In genomic region chr18:48656176-48656575, GRCh38 we compare ENCODE assay signal across 19 cellular contexts.
"Had no signal": no experiment of that assay in that cellular context is flagged by ENCODE, and none has a peak within 500 bp of the region (broad histone marks: within the 10 kb centered on the region; RNA-seq: fewer than 3 reads in every experiment).

No MANE protein-coding gene starts in this region.

- ATAC-seq: activated naive CD8-positive, alpha-beta T cell treated with anti-CD3 and anti-CD28 coated beads, Interleukin-2, amount 50 U/mL, for 24 hours; body of pancreas; lower lobe of right lung; naive thymus-derived CD8-positive, alpha-beta T cell; pancreas; psoas muscle; WTC11 had no signal

- DNase-seq: activated CD4-positive, alpha-beta T cell treated with anti-CD3 and anti-CD28 coated beads, Interleukin-2, amount 50 U/mL, for 48 hours; activated effector memory CD4-positive, alpha-beta T cell treated with Interleukin-2 at 50 U/mL for 16 hours; activated naive CD4-positive, alpha-beta T cell treated with anti-CD3 and anti-CD28 coated beads, Interleukin-2, amount 50 U/mL, for 16 hours; activated naive CD8-positive, alpha-beta T cell treated with anti-CD3 and anti-CD28 coated beads, Interleukin-2, amount 50 U/mL, for 24 hours; activated T-cell treated with anti-CD3 and anti-CD28 coated beads, Interleukin-2, amount 50 U/mL, for 48 hours; body of pancreas; endodermal cell; kidney; lower lobe of right lung; mesendoderm; naive thymus-derived CD8-positive, alpha-beta T cell; pancreas; psoas muscle; stimulated activated CD4-positive, alpha-beta T cell treated with anti-CD3 and anti-CD28 coated beads, Interleukin-12 subunit alpha, Interleukin-12 subunit beta, amount 100 ng/mL, for 4 hours; stimulated activated CD4-positive, alpha-beta T cell treated with anti-CD3 and anti-CD28 coated beads, Interleukin-4, amount 100 ng/mL, for 4 hours; transverse colon had no signal

- H3K36me3 ChIP-seq: lower lobe of right lung, pancreas, right atrium auricular region, transverse colon had no signal

- H3K4me1 ChIP-seq: body of pancreas, pancreas, transverse colon had no signal

- H3K9me3 ChIP-seq: body of pancreas, lower lobe of right lung, pancreas, psoas muscle, right atrium auricular region, transverse colon had no signal

- H3K27me3 ChIP-seq: body of pancreas, pancreas, right atrium auricular region, transverse colon had no signal

- H3K27ac ChIP-seq: body of pancreas, lower lobe of right lung, pancreas, psoas muscle, right atrium auricular region, transverse colon had no signal

- H3K4me3 ChIP-seq: body of pancreas, coronary artery, lower lobe of right lung, pancreas, psoas muscle, right atrium auricular region, transverse colon had no signal
